ENCODE assay signal across 10 cellular contexts in genomic region chr5:10663531-10664183, GRCh38.
DNase-seq lines count a peak whose midpoint lies in the region; ATAC-seq lines count a peak whose summit lies in the region.
"Had no signal": no experiment of that assay in that cellular context is flagged by ENCODE, and none has a peak within 500 bp of the region (broad histone marks: within the 10 kb centered on the region; RNA-seq: fewer than 3 reads in every experiment).

No MANE protein-coding gene starts in this region.

- no peak overlapping the region for H3K4me2 ChIP-seq in mesendoderm (ENCODE audit: low read length)

- H3K36me3 ChIP-seq in mesendoderm (ENCODE audit: control insufficient read depth, insufficient read depth, low read length) = no peaks in the 10 kb centered on the region

- H3K9ac ChIP-seq in mesendoderm (ENCODE audit: low read length) = no peak overlapping the region

- H3K4me1 Mint-ChIP-seq in stimulated activated naive CD8-positive, alpha-beta T cell treated with anti-CD3 and anti-CD28 coated beads, Interleukin-15, amount 100 ng/mL, for 72 hours = no peaks in the 10 kb centered on the region

- H3K23ac ChIP-seq in mesendoderm (ENCODE audit: low read length) = no peak overlapping the region

- H3K79me2 ChIP-seq in mesendoderm (ENCODE audit: control insufficient read depth, insufficient read depth, low read length) = no peaks in the 10 kb centered on the region

- H3K9me3 Mint-ChIP-seq in stimulated activated naive CD8-positive, alpha-beta T cell treated with anti-CD3 and anti-CD28 coated beads, Interleukin-15, amount 100 ng/mL, for 72 hours = no peaks in the 10 kb centered on the region
- H3K9me3 Mint-ChIP-seq: T-helper 1 cell treated with Interleukin-12 subunit alpha and Interleukin-12 subunit beta and Interleukin-4 antibody, amounts not matched to agents 30 μg/mL and 1 μg/mL, for 36 hours had no signal

- H2BK120ac ChIP-seq in mesendoderm (ENCODE audit: low read depth, low read length) = no peak overlapping the region

- no peak for ATAC-seq in stimulated activated naive CD8-positive, alpha-beta T cell treated with anti-CD3 and anti-CD28 coated beads, Interleukin-15, amount 100 ng/mL, for 72 hours
- no peak for ATAC-seq in GM19455 (IDR thresholded peaks at IDR 0.05; ENCODE audit: unreplicated experiment)

- no peak overlapping the region for H4K8ac ChIP-seq in mesendoderm (ENCODE audit: low read depth, low read length)

- no peak overlapping the region for H3K27ac ChIP-seq in mesendoderm (ENCODE audit: low read depth, low read length)

- no peak overlapping the region for H3K4ac ChIP-seq in mesendoderm (ENCODE audit: low read depth, low read length)

- no peaks in the 10 kb centered on the region for H3K79me1 ChIP-seq in mesendoderm (ENCODE audit: low read length)

- no peaks in the 10 kb centered on the region for H3K27me3 ChIP-seq in mesendoderm (ENCODE audit: insufficient read depth, low read length, poor library complexity)

- H3K56ac ChIP-seq in mesendoderm (ENCODE audit: low read length) = no peak overlapping the region

- no peak overlapping the region for H4K5ac ChIP-seq in mesendoderm (ENCODE audit: low read length)

- H2BK5ac ChIP-seq in mesendoderm (ENCODE audit: low read length) = no peak overlapping the region

- no peak overlapping the region for H3K27ac Mint-ChIP-seq in stimulated activated naive CD8-positive, alpha-beta T cell treated with anti-CD3 and anti-CD28 coated beads, Interleukin-15, amount 100 ng/mL, for 72 hours
- H3K27ac Mint-ChIP-seq: T-helper 1 cell treated with Interleukin-12 subunit alpha and Interleukin-12 subunit beta and Interleukin-4 antibody, amounts not matched to agents 30 μg/mL and 1 μg/mL, for 36 hours had no signal

- H3K4me3 Mint-ChIP-seq in stimulated activated naive CD8-positive, alpha-beta T cell treated with anti-CD3 and anti-CD28 coated beads, Interleukin-15, amount 100 ng/mL, for 72 hours = no peak overlapping the region
- H3K4me3 Mint-ChIP-seq: T-helper 1 cell treated with Interleukin-12 subunit alpha and Interleukin-12 subunit beta and Interleukin-4 antibody, amounts not matched to agents 30 μg/mL and 1 μg/mL, for 36 hours had no signal

- no peak overlapping the region for H2BK15ac ChIP-seq in mesendoderm (replicated peaks; ENCODE audit: low read depth)

- no peak overlapping the region for H3K18ac ChIP-seq in mesendoderm (ENCODE audit: low read length)

- no CpG with 5 or more reads among the region's 13 CpGs for WGBS in mesendoderm (ENCODE audit: extremely low coverage, insufficient coverage, low lambda C conversion rate)

- no peak overlapping the region for H3K4me3 ChIP-seq in mesendoderm (ENCODE audit: low read length)

- no peak overlapping the region for H2AK5ac ChIP-seq in mesendoderm (ENCODE audit: low read length)

- no peaks in the 10 kb centered on the region for H3K4me1 ChIP-seq in mesendoderm (ENCODE audit: control insufficient read depth, low read depth, low read length)

- DNase-seq in Ammon's horn (ENCODE audit: low spot score) (peak; percentile 48), NCI-H1092 treated with DMSO at 0.1 percent for 48 hours (lab: John Stamatoyannopoulos, UW) (peak; percentile 84), cerebellar cortex (ENCODE audit: low spot score) (peak; percentile 67), mesendoderm (peak; percentile 21), AML-193 (lab: John Stamatoyannopoulos, UW) (no peak), GDM1 (lab: John Stamatoyannopoulos, UW) (no peak)
- no peak for DNase-seq in stimulated activated naive CD8-positive, alpha-beta T cell treated with anti-CD3 and anti-CD28 coated beads, Interleukin-15, amount 100 ng/mL, for 72 hours
- DNase-seq: NCI-H524 treated with DMSO at 0.1 percent for 48 hours had no signal

- H3K27me3 Mint-ChIP-seq in stimulated activated naive CD8-positive, alpha-beta T cell treated with anti-CD3 and anti-CD28 coated beads, Interleukin-15, amount 100 ng/mL, for 72 hours = no peaks in the 10 kb centered on the region

Comparison
In these comparisons a context has a peak if more than half of its experiments do, and no peak if none do; other contexts are left out.
1. DNase-seq: peak in Ammon's horn (single experiment), NCI-H1092 treated with DMSO at 0.1 percent for 48 hours (single experiment), cerebellar cortex (single experiment) and mesendoderm (single experiment); none in stimulated activated naive CD8-positive, alpha-beta T cell treated with anti-CD3 and anti-CD28 coated beads, Interleukin-15, amount 100 ng/mL, for 72 hours (0 of 2), AML-193 (0 of 2) and GDM1 (single experiment).